ENCODE assay signal across 9 cellular contexts in the genomic region with DNA sequence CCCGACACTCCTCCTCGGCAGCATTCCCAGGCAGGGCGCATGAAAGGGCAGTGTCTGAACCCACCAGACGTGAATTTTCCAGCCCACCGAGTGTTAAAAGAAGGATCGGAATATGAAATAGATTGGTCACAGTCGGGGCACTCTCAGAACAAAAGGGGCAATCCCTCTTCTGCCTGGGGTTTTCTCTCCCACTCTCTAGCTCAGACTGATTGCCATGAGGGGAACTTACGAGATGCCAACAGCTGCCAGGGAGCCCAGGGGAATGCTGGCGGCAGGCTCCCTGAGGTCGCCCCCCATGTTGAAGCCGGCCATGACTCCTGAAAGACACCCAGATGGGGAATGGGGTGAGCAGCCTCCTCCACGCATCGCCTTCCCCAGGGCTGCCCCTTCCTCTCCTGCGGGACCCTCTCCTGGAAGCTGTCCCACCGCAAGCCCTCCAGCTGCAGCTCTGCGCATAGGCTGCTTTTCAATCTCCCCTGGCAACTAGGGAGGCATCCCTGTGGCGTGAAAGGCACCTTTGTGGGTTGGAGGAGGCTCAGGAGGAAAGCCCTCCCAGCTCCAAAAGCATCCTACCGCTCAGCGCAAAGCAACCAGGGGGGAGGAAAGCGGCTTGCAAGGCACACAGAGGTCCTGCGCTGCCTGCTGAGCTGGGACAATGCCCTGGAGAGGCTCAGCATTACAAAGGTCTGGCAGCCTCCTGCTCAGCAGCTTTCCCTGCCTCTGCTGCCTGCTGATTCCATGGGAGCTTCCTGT.
DNase-seq lines count a peak whose midpoint lies in the region; ATAC-seq, FAIRE-seq and TF ChIP-seq lines count a peak whose summit lies in the region.
"Had no signal": no experiment of that assay in that cellular context is flagged by ENCODE, and none has a peak within 500 bp of the region (broad histone marks: within the 10 kb centered on the region; RNA-seq: fewer than 3 reads in every experiment).

No MANE protein-coding gene starts in this region.

- no peaks in the 10 kb centered on the region for H4K20me1 ChIP-seq in GM12878 (ENCODE audit: control insufficient read depth, insufficient read depth)

- intact Hi-C loops in cardiac septum (cut with DNase I) = no loop called here
- intact Hi-C loops in GM12878 (cut with micrococcal nuclease; ENCODE audit: unreplicated experiment) = loop anchor here (2.0 kb wide), 1 partner anchor 20 kb away; no protein-coding TSS in a partner anchor
- intact Hi-C loops in vagina (cut with DNase I) = no loop called here

- no peaks in the 10 kb centered on the region for H3K27me3 ChIP-seq in right atrium auricular region
- H3K27me3 ChIP-seq in GM12878 (replicated peaks in 1 of 2; ENCODE audit: control insufficient read depth in 2 of 2, insufficient read depth in 2 of 2, low read length in 1 of 2) = no peaks in the 10 kb centered on the region
- no peaks in the 10 kb centered on the region for H3K27me3 ChIP-seq in vagina

- peak; percentile 58 for DNase-seq in cardiac septum (ENCODE audit: low spot score)
- no peak for DNase-seq in right atrium auricular region (ENCODE audit: low spot score)
- no peak for DNase-seq in GM12878 (ENCODE audit: low read depth, low spot score)
- no peak for DNase-seq in mesothelial cell of epicardium (ENCODE audit: low spot score in 2 of 2, unreplicated experiment in 2 of 2)
- no peak for DNase-seq in vagina (ENCODE audit: extremely low spot score in 2 of 2)
- no peak for DNase-seq in HK-2 (ENCODE audit: unreplicated experiment)
- DNase-seq in DMS53 (lab: John Stamatoyannopoulos, UW) = no peak
- DNase-seq in SHP77 (lab: John Stamatoyannopoulos, UW) = no peak

- H3K4me3 ChIP-seq in right atrium auricular region = peak overlapping the region in 1 of 2 donors; percentile 17
- H3K4me3 ChIP-seq in GM12878 = peak overlapping the region; percentile 60
- H3K4me3 ChIP-seq in vagina = peak overlapping the region; percentile 10 to 37
- H3K4me3 ChIP-seq: cardiac muscle cell had no signal

- no peak for FAIRE-seq in GM12878 (lab: Jason Lieb, UNC)

- TF ChIP-seq POLR2A in GM12878 (IDR thresholded peaks at IDR 0.05; ENCODE audit: low read depth, low read length) = no peak; the same call in 1 of the 2 replicates
- TF ChIP-seq POLR2A in vagina (IDR thresholded peaks at IDR 0.05) = no peak

- in situ Hi-C loops in GM12878 (cut with MboI) = no loop called here

- TF ChIP-seq CTCF in right atrium auricular region (IDR thresholded peaks at IDR 0.05) (no peak), GM12878 (IDR thresholded peaks at IDR 0.05 in 2 of 3, conservative IDR thresholded peaks at IDR 0.05 in 1 of 3; ENCODE audit: control insufficient read depth in 2 of 3, extremely low read depth in 1 of 3, insufficient read depth in 1 of 3, low read depth in 3 of 3, low read length in 3 of 3) (no peak), mesothelial cell of epicardium (IDR thresholded peaks at IDR 0.05; ENCODE audit: unreplicated experiment) (no peak), vagina (IDR thresholded peaks at IDR 0.05) (no peak)

- H2AFZ ChIP-seq in GM12878 (ENCODE audit: control insufficient read depth, low read depth, low read length) = peak overlapping the region; percentile 74

- BruUV-seq in GM12878 (replicated peaks; lab: Mats Ljungman, UMichigan) = no TSS peak

- H3K9me3 Mint-ChIP-seq in mesothelial cell of epicardium = no peaks in the 10 kb centered on the region

- H3K4me1 ChIP-seq in right atrium auricular region (peaks cover 0 to 44% of the 10 kb centered on the region in 2 donors), GM12878 (ENCODE audit: control insufficient read depth, insufficient read depth, low read length) (peaks cover 75% of the 10 kb centered on the region), vagina (peaks cover 28% of the 10 kb centered on the region)

- SMC1A ChIA-PET in GM12878 (lab: Charles Lee; ENCODE audit: uncharacterized antibody, unreplicated experiment) = interaction anchor here (0.7 to 9.0 kb wide), 25 partner anchors 10 to 404 kb away, joined by 3 to 127 read pairs (median 4); a partner anchor contains a TSS

- ATAC-seq in GM12878 = peak; percentile 64

- RAD21 ChIA-PET in GM12878 (lab: Charles Lee; ENCODE audit: unreplicated experiment) = interaction anchor here (0.7 to 6.1 kb wide), 25 partner anchors 11 to 398 kb away, joined by 3 to 106 read pairs (median 4); a partner anchor contains a TSS

- POLR2A ChIA-PET in GM12878 (lab: Charles Lee) = interaction anchor here (0.6 to 6.1 kb wide), 11 partner anchors 9 to 71 kb away, joined by 3 to 45 read pairs (median 6); no protein-coding TSS in a partner anchor

- TF ChIP-seq RAD21 in GM12878 (IDR thresholded peaks at IDR 0.05; ENCODE audit: insufficient read depth, low read depth, low read length) = no peak

- WGBS in GM12878 (ENCODE audit: insufficient coverage, insufficient replicate concordance, low lambda C conversion rate, missing lambda C conversion rate) = 18% methylated on average over 17 of the region's 21 CpGs

- H3K27ac ChIP-seq in right atrium auricular region (no peak overlapping the region), GM12878 (ENCODE audit: control insufficient read depth, insufficient read depth) (peak overlapping the region; percentile 97), vagina (no peak overlapping the region)
- H3K27ac ChIP-seq: cardiac muscle cell had no signal

- peak overlapping the region; percentile 40 for H3K4me3 Mint-ChIP-seq in mesothelial cell of epicardium

- H3K4me2 ChIP-seq in GM12878 (ENCODE audit: control insufficient read depth, insufficient read depth) = peak overlapping the region; percentile 98

- H3K27ac Mint-ChIP-seq in mesothelial cell of epicardium = peak overlapping the region; percentile 43

- CTCF ChIA-PET in GM12878 (lab: Yijun Ruan, JAX) = interaction anchor here (0.6 to 5.2 kb wide), 16 partner anchors 9 to 187 kb away, joined by 3 to 42 read pairs (median 4); a partner anchor contains a TSS

- no peak for TF ChIP-seq EP300 in GM12878 (IDR thresholded peaks at IDR 0.05; ENCODE audit: borderline replicate concordance in 1 of 2, control insufficient read depth in 1 of 2, low read depth in 2 of 2, low read length in 2 of 2)

- no peaks in the 10 kb centered on the region for H3K36me3 ChIP-seq in right atrium auricular region
- H3K36me3 ChIP-seq in GM12878 (ENCODE audit: control insufficient read depth in 2 of 2, insufficient read depth in 2 of 2, low read length in 1 of 2) = no peaks in the 10 kb centered on the region
- no peaks in the 10 kb centered on the region for H3K36me3 ChIP-seq in vagina
- H3K36me3 ChIP-seq: cardiac muscle cell had no signal

- peaks cover 3% of the 10 kb centered on the region for H3K36me3 Mint-ChIP-seq in mesothelial cell of epicardium

- H3K79me2 ChIP-seq in GM12878 (ENCODE audit: control insufficient read depth, insufficient read depth, low read length) = peaks cover 9% of the 10 kb centered on the region

- H3K9me3 ChIP-seq in right atrium auricular region = no peaks in the 10 kb centered on the region
- peaks cover 8% of the 10 kb centered on the region; the same call in 2 of the 3 replicates for H3K9me3 ChIP-seq in GM12878 (replicated peaks; ENCODE audit: control insufficient read depth, insufficient read depth, low read length)
- H3K9me3 ChIP-seq in vagina = no peaks in the 10 kb centered on the region

- peaks cover 49% of the 10 kb centered on the region for H3K27me3 Mint-ChIP-seq in mesothelial cell of epicardium (ENCODE audit: low read depth)

- peaks cover 42% of the 10 kb centered on the region for H3K4me1 Mint-ChIP-seq in mesothelial cell of epicardium

- peak overlapping the region; percentile 67 for H3K9ac ChIP-seq in GM12878 (ENCODE audit: control insufficient read depth, insufficient read depth, low read length)

TF ChIP-seq in GM12878, 131 proteins besides CTCF, POLR2A, EP300 and RAD21 (continues in another document):
- TF ChIP-seq DPF2 (IDR thresholded peaks at IDR 0.05) (peak; percentile 15; the same call in 1 of the 2 replicates), IKZF2 (IDR thresholded peaks at IDR 0.05) (peak; percentile 39 to 51; a peak in 3 of 4 replicates), BMI1 (IDR thresholded peaks at IDR 0.05; ENCODE audit: borderline replicate concordance) (no peak), TCF7 (IDR thresholded peaks at IDR 0.05; ENCODE audit: borderline replicate concordance) (no peak), FOXM1 (IDR thresholded peaks at IDR 0.05; ENCODE audit: low read depth, low read length) (no peak; the same call in 1 of the 2 replicates), IKZF1 (conservative IDR thresholded peaks at IDR 0.05) (peak; percentile 38; the same call in 1 of the 2 replicates), GATAD2B (conservative IDR thresholded peaks at IDR 0.05; ENCODE audit: low read depth) (peak; percentile 40; the same call in 1 of the 2 replicates)
- TF ChIP-seq, protein P1, sequence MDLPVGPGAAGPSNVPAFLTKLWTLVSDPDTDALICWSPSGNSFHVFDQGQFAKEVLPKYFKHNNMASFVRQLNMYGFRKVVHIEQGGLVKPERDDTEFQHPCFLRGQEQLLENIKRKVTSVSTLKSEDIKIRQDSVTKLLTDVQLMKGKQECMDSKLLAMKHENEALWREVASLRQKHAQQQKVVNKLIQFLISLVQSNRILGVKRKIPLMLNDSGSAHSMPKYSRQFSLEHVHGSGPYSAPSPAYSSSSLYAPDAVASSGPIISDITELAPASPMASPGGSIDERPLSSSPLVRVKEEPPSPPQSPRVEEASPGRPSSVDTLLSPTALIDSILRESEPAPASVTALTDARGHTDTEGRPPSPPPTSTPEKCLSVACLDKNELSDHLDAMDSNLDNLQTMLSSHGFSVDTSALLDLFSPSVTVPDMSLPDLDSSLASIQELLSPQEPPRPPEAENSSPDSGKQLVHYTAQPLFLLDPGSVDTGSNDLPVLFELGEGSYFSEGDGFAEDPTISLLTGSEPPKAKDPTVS (IDR thresholded peaks at IDR 0.05; ENCODE audit: low read depth, low read length) = no peak
- TF ChIP-seq, protein P2, sequence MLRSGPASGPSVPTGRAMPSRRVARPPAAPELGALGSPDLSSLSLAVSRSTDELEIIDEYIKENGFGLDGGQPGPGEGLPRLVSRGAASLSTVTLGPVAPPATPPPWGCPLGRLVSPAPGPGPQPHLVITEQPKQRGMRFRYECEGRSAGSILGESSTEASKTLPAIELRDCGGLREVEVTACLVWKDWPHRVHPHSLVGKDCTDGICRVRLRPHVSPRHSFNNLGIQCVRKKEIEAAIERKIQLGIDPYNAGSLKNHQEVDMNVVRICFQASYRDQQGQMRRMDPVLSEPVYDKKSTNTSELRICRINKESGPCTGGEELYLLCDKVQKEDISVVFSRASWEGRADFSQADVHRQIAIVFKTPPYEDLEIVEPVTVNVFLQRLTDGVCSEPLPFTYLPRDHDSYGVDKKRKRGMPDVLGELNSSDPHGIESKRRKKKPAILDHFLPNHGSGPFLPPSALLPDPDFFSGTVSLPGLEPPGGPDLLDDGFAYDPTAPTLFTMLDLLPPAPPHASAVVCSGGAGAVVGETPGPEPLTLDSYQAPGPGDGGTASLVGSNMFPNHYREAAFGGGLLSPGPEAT (IDR thresholded peaks at IDR 0.05; ENCODE audit: low read depth) = 0 out of 2 replicates have a peak, but pooled peaks have one; percentile 3
